ENCODE assay signal across 22 cellular contexts in the genomic region with DNA sequence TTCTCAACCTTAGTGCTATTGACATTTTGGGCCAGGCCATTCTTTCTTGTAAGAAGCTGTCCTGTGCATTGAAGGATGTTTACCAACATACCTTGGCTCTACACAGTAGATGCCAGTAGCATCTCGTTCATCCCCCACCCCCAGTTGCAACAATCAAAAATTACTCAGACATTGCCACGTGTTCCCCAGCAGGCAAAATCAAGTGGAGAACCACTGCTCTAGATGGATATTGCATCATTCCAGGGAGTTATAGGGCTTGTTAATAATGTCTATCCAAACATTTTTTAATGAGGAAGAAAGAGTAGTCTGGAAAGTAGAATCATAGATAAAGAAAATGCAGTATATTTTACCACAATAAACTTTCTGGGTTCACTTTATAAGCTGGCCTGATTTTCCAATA.
DNase-seq lines count a peak whose midpoint lies in the region; ATAC-seq and TF ChIP-seq lines count a peak whose summit lies in the region.
"Had no signal": no experiment of that assay in that cellular context is flagged by ENCODE, and none has a peak within 500 bp of the region (broad histone marks: within the 10 kb centered on the region; RNA-seq: fewer than 3 reads in every experiment).

No MANE protein-coding gene starts in this region.

- 76 to 92% methylated on average over 2 of the region's 2 CpGs for WGBS in sigmoid colon, 2 donors
- WGBS in esophagus squamous epithelium, 2 donors, result 44 to 78% methylated on average over 2 of the region's 2 CpGs

- TF ChIP-seq POLR2A in sigmoid colon (IDR thresholded peaks at IDR 0.05) (no peak), esophagus squamous epithelium (IDR thresholded peaks at IDR 0.05) (no peak)

- no peak for ATAC-seq in HG03432 (IDR thresholded peaks at IDR 0.05; ENCODE audit: unreplicated experiment)
- ATAC-seq: activated naive CD8-positive, alpha-beta T cell treated with anti-CD3 and anti-CD28 coated beads, Interleukin-2, amount 50 U/mL, for 24 hours; SK-N-SH treated with all-trans-retinoic acid at 6 μM for 48 hours had no signal

- H3K4me1 ChIP-seq in sigmoid colon (no peaks in the 10 kb centered on the region), esophagus squamous epithelium (no peaks in the 10 kb centered on the region), left ventricle myocardium inferior (no peaks in the 10 kb centered on the region)
- H3K4me1 ChIP-seq: prostate gland had no signal

- peak; percentile 27 for DNase-seq in AG20443 (ENCODE audit: low spot score)
- DNase-seq in EH (ENCODE audit: low read depth), result peak; percentile 47
- peak; percentile 66 for DNase-seq in NCI-H69 (lab: John Stamatoyannopoulos, UW)
- DNase-seq in epithelial cell of esophagus (ENCODE audit: low read depth), result peak; percentile 80
- no peak for DNase-seq in sigmoid colon
- DNase-seq in esophagus squamous epithelium (lab: John Stamatoyannopoulos, UW), result no peak
- DNase-seq in left ventricle myocardium inferior, result no peak
- DNase-seq: activated CD4-positive, alpha-beta T cell treated with anti-CD3 and anti-CD28 coated beads for 1 hour; activated naive CD8-positive, alpha-beta T cell treated with anti-CD3 and anti-CD28 coated beads, Interleukin-2, amount 50 U/mL, for 24 hours; C1 segment of cervical spinal cord; caudate nucleus; hippocampal formation; kidney; mesenchymal stem cell; NCI-H1930; NCI-H446 treated with DMSO at 0.1 percent for 48 hours; stimulated activated CD4-positive, alpha-beta T cell treated with anti-CD3 and anti-CD28 coated beads, Interleukin-4, amount 100 ng/mL, for 24 hours; T1000 had no signal

- TF ChIP-seq CTCF in epithelial cell of esophagus (IDR thresholded peaks at IDR 0.05; ENCODE audit: insufficient read depth, low read depth, low read length, missing control alignments), result no peak
- TF ChIP-seq CTCF in sigmoid colon (IDR thresholded peaks at IDR 0.05), result no peak
- no peak for TF ChIP-seq CTCF in esophagus squamous epithelium (IDR thresholded peaks at IDR 0.05)
- no peak for TF ChIP-seq CTCF in left ventricle myocardium inferior (IDR thresholded peaks at IDR 0.05; ENCODE audit: borderline replicate concordance)

- TF ChIP-seq EP300 in sigmoid colon (IDR thresholded peaks at IDR 0.05), result no peak

- no peak overlapping the region for H3K27ac ChIP-seq in sigmoid colon
- no peak overlapping the region for H3K27ac ChIP-seq in esophagus squamous epithelium
- no peak overlapping the region for H3K27ac ChIP-seq in left ventricle myocardium inferior (replicated peaks)
- H3K27ac ChIP-seq: prostate gland had no signal

- H3K36me3 ChIP-seq in sigmoid colon (peaks cover 0 to 8% (median 0%) of the 10 kb centered on the region in 4 donors), esophagus squamous epithelium (peaks cover 0 to 21% (median 0%) of the 10 kb centered on the region in 3 donors), left ventricle myocardium inferior (peaks cover 11% of the 10 kb centered on the region)
- H3K36me3 ChIP-seq: prostate gland had no signal

- H3K27me3 ChIP-seq in sigmoid colon (no peaks in the 10 kb centered on the region), esophagus squamous epithelium (no peaks in the 10 kb centered on the region), left ventricle myocardium inferior (ENCODE audit: low read depth) (no peaks in the 10 kb centered on the region)

- H3K4me3 ChIP-seq in epithelial cell of esophagus (ENCODE audit: low read length) (no peak overlapping the region), sigmoid colon (no peak overlapping the region), esophagus squamous epithelium (no peak overlapping the region), left ventricle myocardium inferior (no peak overlapping the region)
- H3K4me3 ChIP-seq: prostate gland, smooth muscle cell had no signal

- intact Hi-C loops in sigmoid colon (cut with DNase I) (no loop called here), esophagus squamous epithelium (cut with DNase I) (no loop called here), left ventricle myocardium inferior (cut with micrococcal nuclease) (no loop called here)

- no peaks in the 10 kb centered on the region for H3K9me3 ChIP-seq in sigmoid colon
- no peaks in the 10 kb centered on the region for H3K9me3 ChIP-seq in esophagus squamous epithelium
- H3K9me3 ChIP-seq in left ventricle myocardium inferior (replicated peaks), result no peaks in the 10 kb centered on the region
- H3K9me3 ChIP-seq: prostate gland had no signal

Comparison
In these comparisons a context has a peak if more than half of its experiments do, and no peak if none do; other contexts are left out.
1. DNase-seq: peak in AG20443 (single experiment), EH (single experiment), NCI-H69 (single experiment) and epithelial cell of esophagus (single experiment); none in sigmoid colon (single experiment), esophagus squamous epithelium (single experiment) and left ventricle myocardium inferior (single experiment).